8 cellular contexts compared by ENCODE assay signal in genomic region chr1:209435654-209436566, GRCh38.
DNase-seq lines count a peak whose midpoint lies in the region; ATAC-seq and TF ChIP-seq lines count a peak whose summit lies in the region.

No MANE protein-coding gene starts in this region.

- peak; percentile 74 for DNase-seq in DMS79 treated with DMSO at 0.1 percent for 48 hours (lab: John Stamatoyannopoulos, UW)
- peak in 1 of 2 experiments; percentile 24 for DNase-seq in HL-60 (ENCODE audit: low read depth in 1 of 2, low spot score in 1 of 2)
- DNase-seq in NOMO-1 treated with dmso at 0.1 percent for 144 hours (lab: John Stamatoyannopoulos, UW; ENCODE audit: unreplicated experiment), result peak; percentile 2
- DNase-seq in amniotic epithelial cell (ENCODE audit: low read depth), result peak; percentile 73
- peak; percentile 87 for DNase-seq in hepatocyte (ENCODE audit: low spot score)
- DNase-seq in cortex of kidney (lab: John Stamatoyannopoulos, UW), result no peak

- H3K27me3 ChIP-seq in HL-60 (ENCODE audit: insufficient read depth, poor library complexity, severe bottlenecking), result no peaks in the 10 kb centered on the region
- no peaks in the 10 kb centered on the region for H3K27me3 ChIP-seq in hepatocyte

- H4K20me1 ChIP-seq in hepatocyte (ENCODE audit: insufficient read depth, poor library complexity, severe bottlenecking), result no peaks in the 10 kb centered on the region

- no peaks in the 10 kb centered on the region for H3K36me3 ChIP-seq in hepatocyte (replicated peaks; ENCODE audit: insufficient read depth, low read depth)

- H3K4me2 ChIP-seq in hepatocyte, result no peak overlapping the region

- peak; percentile 81 for ATAC-seq in GM21367 (IDR thresholded peaks at IDR 0.05; ENCODE audit: unreplicated experiment)

- no peak overlapping the region for H2AFZ ChIP-seq in hepatocyte

- H3K79me2 ChIP-seq in hepatocyte, result no peaks in the 10 kb centered on the region

- H3K9me2 ChIP-seq in hepatocyte (replicated peaks; ENCODE audit: insufficient read depth), result no peaks in the 10 kb centered on the region

- H3K4me3 ChIP-seq in HL-60 (replicated peaks; ENCODE audit: insufficient read depth, low read length) (no peak overlapping the region), hepatocyte (no peak overlapping the region), skin epidermis (no peak overlapping the region)

- H3K9me3 ChIP-seq in hepatocyte (ENCODE audit: low read depth), result no peaks in the 10 kb centered on the region

- peaks cover 10% of the 10 kb centered on the region for H3K4me1 ChIP-seq in hepatocyte (ENCODE audit: insufficient read depth)

- TF ChIP-seq CTCF in HL-60 (IDR thresholded peaks at IDR 0.05; ENCODE audit: insufficient read depth, low read length) (peak; percentile 58), hepatocyte (IDR thresholded peaks at IDR 0.05; ENCODE audit: poor library complexity) (peak; percentile 83)

- WGBS in hepatocyte (ENCODE audit: low lambda C conversion rate, missing lambda C conversion rate), result 33% methylated on average over 6 of the region's 6 CpGs

- H3K27ac ChIP-seq in HL-60 (replicated peaks), result no peak overlapping the region
- H3K27ac ChIP-seq in hepatocyte, result no peak overlapping the region
- H3K27ac ChIP-seq in skin epidermis, result peak overlapping the region in 15 of 21 experiments; percentile 1 to 94 (median 39)

Comparison
In these comparisons a context has a peak if more than half of its experiments do, and no peak if none do; other contexts are left out.
1. H3K27ac ChIP-seq: peak in skin epidermis (15 of 21); none in HL-60 (single experiment) and hepatocyte (single experiment).